Comparison of ENCODE assay signal across 13 cellular contexts in the genomic region with DNA sequence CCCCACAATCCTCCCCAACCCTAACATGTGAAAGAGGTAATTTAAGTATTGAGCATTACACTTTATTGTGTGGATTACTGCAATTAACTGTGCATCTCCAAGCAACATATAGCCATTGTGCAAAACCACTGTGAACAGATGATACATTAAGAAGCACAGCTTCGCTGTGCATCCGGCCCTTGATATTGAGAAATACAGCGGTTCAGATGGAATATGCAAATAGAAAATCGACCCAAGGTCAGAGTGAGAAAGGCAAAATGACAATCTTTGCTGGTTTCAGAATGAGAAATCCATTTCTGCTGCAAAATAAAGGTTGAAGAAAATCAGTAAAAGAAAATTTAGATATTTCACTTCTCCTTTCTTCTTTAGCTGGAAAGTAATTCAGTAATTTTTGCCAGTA.
"Had no signal": no experiment of that assay in that cellular context is flagged by ENCODE, and none has a peak within 500 bp of the region (broad histone marks: within the 10 kb centered on the region; RNA-seq: fewer than 3 reads in every experiment).

No MANE protein-coding gene starts in this region.

- H3K36me3 ChIP-seq: brain microvascular endothelial cell, esophagus squamous epithelium, thoracic aorta had no signal

- DNase-seq: activated CD4-positive, alpha-beta T cell treated with anti-CD3 and anti-CD28 coated beads, Interleukin-2, amount 50 U/mL, for 1 hour; activated naive CD4-positive, alpha-beta T cell; activated naive CD8-positive, alpha-beta T cell treated with anti-CD3 and anti-CD28 coated beads, Interleukin-2, amount 10 ng/mL, durations not matched to agents 7 days and 5 days; activated T-cell treated with anti-CD3 and anti-CD28 coated beads for 4 hours; brain microvascular endothelial cell; effector CD8-positive, alpha-beta T cell; esophagus squamous epithelium; islet precursor cell; midbrain had no signal

- H3K4me3 ChIP-seq: esophagus squamous epithelium, hepatocyte, lung, thoracic aorta had no signal

- H3K27me3 ChIP-seq: brain microvascular endothelial cell, esophagus squamous epithelium, hepatocyte had no signal

- H3K9me3 ChIP-seq: esophagus squamous epithelium had no signal

- ATAC-seq: sciatic nerve had no signal

- H3K27ac ChIP-seq: brain microvascular endothelial cell, esophagus squamous epithelium, hepatocyte, thoracic aorta had no signal

- H2AFZ ChIP-seq: hepatocyte had no signal

- H3K79me2 ChIP-seq: hepatocyte had no signal

- H3K4me2 ChIP-seq: hepatocyte had no signal

- H3K4me1 ChIP-seq: esophagus squamous epithelium had no signal
